Comparison of ENCODE assay signal across 9 cellular contexts in genomic region chr2:119365436-119365835, GRCh38. TPM values are rescaled to one million over a fixed set of nuclear protein-coding genes. Genes with fewer than 3 reads are reported as not detected.
DNase-seq lines count a peak whose midpoint lies in the region; ATAC-seq and FAIRE-seq lines count a peak whose summit lies in the region.
"Had no signal": no experiment of that assay in that cellular context is flagged by ENCODE, and none has a peak within 500 bp of the region (broad histone marks: within the 10 kb centered on the region; RNA-seq: fewer than 3 reads in every experiment).

No MANE protein-coding gene starts in this region.

- no peak for FAIRE-seq in RCC 7860 (lab: Jason Lieb, UNC)

- H3K27ac ChIP-seq in iPS DF 6.9 (ENCODE audit: low read length) = no peak overlapping the region

- H3K9me3 ChIP-seq in iPS DF 6.9 (ENCODE audit: control insufficient read depth, insufficient read depth, low read length) = no peaks in the 10 kb centered on the region

- WGBS in iPS DF 6.9 (ENCODE audit: insufficient coverage, insufficient read length) = no CpG with 5 or more reads among the region's 6 CpGs

- H3K4me1 ChIP-seq in iPS DF 6.9 (ENCODE audit: control insufficient read depth, insufficient read depth, low read length) = no peaks in the 10 kb centered on the region

- CTCF ChIA-PET in activated CD4-positive, alpha-beta memory T cell treated with anti-CD3 and anti-CD28 coated beads, Interleukin-2, amount 10 ng/mL, durations not matched to agents 7 days and 5 days (lab: Charles Lee) = no interaction called here

- H3K4me1 Mint-ChIP-seq in T-helper 1 cell treated with Interleukin-12 subunit alpha and Interleukin-12 subunit beta and Interleukin-4 antibody, amounts not matched to agents 30 μg/mL and 1 μg/mL, for 36 hours (ENCODE audit: low read depth) = peaks cover 37% of the 10 kb centered on the region
- H3K4me1 Mint-ChIP-seq in activated CD4-positive, alpha-beta memory T cell treated with anti-CD3 and anti-CD28 coated beads, Interleukin-2, amount 10 ng/mL, durations not matched to agents 7 days and 5 days = peaks cover 48% of the 10 kb centered on the region
- peaks cover 59% of the 10 kb centered on the region for H3K4me1 Mint-ChIP-seq in stimulated activated memory B cell treated with anti-CD40 and anti-IgM and Interleukin-4, amounts not matched to agents 10 μg/mL and 1 μg/mL and 100 μg/mL, for 72 hours

- H3K4me3 Mint-ChIP-seq in T-helper 1 cell treated with Interleukin-12 subunit alpha and Interleukin-12 subunit beta and Interleukin-4 antibody, amounts not matched to agents 30 μg/mL and 1 μg/mL, for 36 hours = peak overlapping the region; percentile 99
- peak overlapping the region; percentile 99 for H3K4me3 Mint-ChIP-seq in activated CD4-positive, alpha-beta memory T cell treated with anti-CD3 and anti-CD28 coated beads, Interleukin-2, amount 10 ng/mL, durations not matched to agents 7 days and 5 days
- peak overlapping the region; percentile 100 for H3K4me3 Mint-ChIP-seq in stimulated activated memory B cell treated with anti-CD40 and anti-IgM and Interleukin-4, amounts not matched to agents 10 μg/mL and 1 μg/mL and 100 μg/mL, for 72 hours

- POLR2A ChIA-PET in activated CD4-positive, alpha-beta memory T cell treated with anti-CD3 and anti-CD28 coated beads, Interleukin-2, amount 10 ng/mL, durations not matched to agents 7 days and 5 days (lab: Charles Lee) = interaction anchor here (3.0 to 3.3 kb wide), 2 partner anchors 15 to 25 kb away, joined by 14 to 21 read pairs; no protein-coding TSS in a partner anchor

- H3K9me3 Mint-ChIP-seq in T-helper 1 cell treated with Interleukin-12 subunit alpha and Interleukin-12 subunit beta and Interleukin-4 antibody, amounts not matched to agents 30 μg/mL and 1 μg/mL, for 36 hours = no peaks in the 10 kb centered on the region
- no peaks in the 10 kb centered on the region for H3K9me3 Mint-ChIP-seq in activated CD4-positive, alpha-beta memory T cell treated with anti-CD3 and anti-CD28 coated beads, Interleukin-2, amount 10 ng/mL, durations not matched to agents 7 days and 5 days
- H3K9me3 Mint-ChIP-seq in stimulated activated memory B cell treated with anti-CD40 and anti-IgM and Interleukin-4, amounts not matched to agents 10 μg/mL and 1 μg/mL and 100 μg/mL, for 72 hours = no peaks in the 10 kb centered on the region

- DNase-seq in T-helper 1 cell (no peak), iPS DF 6.9 (ENCODE audit: low read depth, low spot score) (no peak), NCI-H2107 (lab: John Stamatoyannopoulos, UW) (no peak), RCC 7860 (ENCODE audit: low spot score) (no peak)
- no peak for DNase-seq in activated CD4-positive, alpha-beta memory T cell treated with anti-CD3 and anti-CD28 coated beads, Interleukin-2, amount 10 ng/mL, durations not matched to agents 7 days and 5 days
- DNase-seq: NCI-H774 had no signal

- H3K27me3 ChIP-seq in iPS DF 6.9 (ENCODE audit: control insufficient read depth, insufficient read depth, low read length) = no peaks in the 10 kb centered on the region

- H3K36me3 ChIP-seq in iPS DF 6.9 (ENCODE audit: control insufficient read depth, insufficient read depth, low read length) = peaks cover 4% of the 10 kb centered on the region; the same call in 1 of the 2 replicates

- H3K27ac Mint-ChIP-seq in T-helper 1 cell treated with Interleukin-12 subunit alpha and Interleukin-12 subunit beta and Interleukin-4 antibody, amounts not matched to agents 30 μg/mL and 1 μg/mL, for 36 hours = peak overlapping the region; percentile 98
- peak overlapping the region; percentile 88 for H3K27ac Mint-ChIP-seq in activated CD4-positive, alpha-beta memory T cell treated with anti-CD3 and anti-CD28 coated beads, Interleukin-2, amount 10 ng/mL, durations not matched to agents 7 days and 5 days
- H3K27ac Mint-ChIP-seq in stimulated activated memory B cell treated with anti-CD40 and anti-IgM and Interleukin-4, amounts not matched to agents 10 μg/mL and 1 μg/mL and 100 μg/mL, for 72 hours = peak overlapping the region; percentile 99

- ATAC-seq in stimulated activated memory B cell treated with anti-CD40 and anti-IgM and Interleukin-4, amounts not matched to agents 10 μg/mL and 1 μg/mL and 100 μg/mL, for 72 hours = no peak
- ATAC-seq in HG02852 (IDR thresholded peaks at IDR 0.05; ENCODE audit: unreplicated experiment) = no peak

- peak overlapping the region; percentile 31; the same call in 1 of the 2 replicates for H3K4me3 ChIP-seq in iPS DF 6.9 (ENCODE audit: low read length)

- peaks cover 24% of the 10 kb centered on the region for H3K36me3 Mint-ChIP-seq in T-helper 1 cell treated with Interleukin-12 subunit alpha and Interleukin-12 subunit beta and Interleukin-4 antibody, amounts not matched to agents 30 μg/mL and 1 μg/mL, for 36 hours (ENCODE audit: low read depth)
- H3K36me3 Mint-ChIP-seq in activated CD4-positive, alpha-beta memory T cell treated with anti-CD3 and anti-CD28 coated beads, Interleukin-2, amount 10 ng/mL, durations not matched to agents 7 days and 5 days (ENCODE audit: low read depth) = peaks cover 34% of the 10 kb centered on the region
- peaks cover 27% of the 10 kb centered on the region for H3K36me3 Mint-ChIP-seq in stimulated activated memory B cell treated with anti-CD40 and anti-IgM and Interleukin-4, amounts not matched to agents 10 μg/mL and 1 μg/mL and 100 μg/mL, for 72 hours

- H3K27me3 Mint-ChIP-seq in T-helper 1 cell treated with Interleukin-12 subunit alpha and Interleukin-12 subunit beta and Interleukin-4 antibody, amounts not matched to agents 30 μg/mL and 1 μg/mL, for 36 hours (ENCODE audit: low read depth) = no peaks in the 10 kb centered on the region
- H3K27me3 Mint-ChIP-seq in activated CD4-positive, alpha-beta memory T cell treated with anti-CD3 and anti-CD28 coated beads, Interleukin-2, amount 10 ng/mL, durations not matched to agents 7 days and 5 days = no peaks in the 10 kb centered on the region
- no peaks in the 10 kb centered on the region for H3K27me3 Mint-ChIP-seq in stimulated activated memory B cell treated with anti-CD40 and anti-IgM and Interleukin-4, amounts not matched to agents 10 μg/mL and 1 μg/mL and 100 μg/mL, for 72 hours

RNA-seq across cellular contexts. Expression of gene C2orf76, which starts 1.2 kb away (rescaled TPM):
- 1 to 10 TPM; 6.9 to 7.1 TPM for total RNA-seq in activated CD4-positive, alpha-beta memory T cell treated with anti-CD3 and anti-CD28 coated beads, Interleukin-2, amount 10 ng/mL, durations not matched to agents 7 days and 5 days

RNA-seq across cellular contexts. Expression of gene DBI, which starts 1.3 kb away (rescaled TPM):
- 100 to 1,000 TPM; 142 to 150 TPM for total RNA-seq in activated CD4-positive, alpha-beta memory T cell treated with anti-CD3 and anti-CD28 coated beads, Interleukin-2, amount 10 ng/mL, durations not matched to agents 7 days and 5 days
